ENCODE assay signal across 8 cellular contexts in genomic region chr2:202871161-202872141, GRCh38. TPM values are rescaled to one million over a fixed set of nuclear protein-coding genes. Genes with fewer than 3 reads are reported as not detected.
DNase-seq lines count a peak whose midpoint lies in the region; ATAC-seq and TF ChIP-seq lines count a peak whose summit lies in the region.

Gene ICA1L (minus strand): TSS chr2:202871766. CDS start chr2:202829009, 42,757 bp downstream.

- intact Hi-C loops in Caco-2 (cut with micrococcal nuclease; ENCODE audit: unreplicated experiment), result loop anchor here (1.0 to 5.0 kb wide), 2 partner anchors 234 to 297 kb away; no protein-coding TSS in a partner anchor

- no peaks in the 10 kb centered on the region for H3K4me1 Mint-ChIP-seq in Caco-2 (ENCODE audit: low read depth, unreplicated experiment)
- H3K4me1 Mint-ChIP-seq in stimulated activated memory B cell treated with anti-CD40 and anti-IgM and Interleukin-4, amounts not matched to agents 10 μg/mL and 1 μg/mL and 100 μg/mL, for 72 hours, result peaks cover 15% of the 10 kb centered on the region

- CTCF ChIA-PET in Caco-2 (lab: Charles Lee), result interaction anchor here (1.5 to 1.6 kb wide), 2 partner anchors 40 to 283 kb away, joined by 5 to 9 read pairs; no protein-coding TSS in a partner anchor

- POLR2A ChIA-PET in Caco-2 (lab: Charles Lee), result interaction anchor here (1.0 kb wide), 1 partner anchor 40 kb away, joined by 4 read pairs; the partner anchor contains the start of genes CARF and WDR12

- H3K4me3 ChIP-seq in Caco-2 (ENCODE audit: low read depth, low read length) (peak within 1 kb of the TSS; percentile 94), OCI-LY3 (ENCODE audit: low read length) (peak within 1 kb of the TSS; percentile 92), muscle layer of colon (ENCODE audit: low read depth in 1 of 2, low read length in 2 of 2) (peak within 1 kb of the TSS; percentile 77 to 92)

- BruUV-seq in Caco-2 (replicated peaks; lab: Mats Ljungman, UMichigan), result TSS peak; percentile 99

- peak within 1 kb of the TSS; percentile 77 for H3K27ac Mint-ChIP-seq in Caco-2 (ENCODE audit: unreplicated experiment)
- H3K27ac Mint-ChIP-seq in stimulated activated memory B cell treated with anti-CD40 and anti-IgM and Interleukin-4, amounts not matched to agents 10 μg/mL and 1 μg/mL and 100 μg/mL, for 72 hours, result peak within 1 kb of the TSS; percentile 79

- no peaks in the 10 kb centered on the region for H3K79me2 ChIP-seq in OCI-LY3 (ENCODE audit: low read length)

- H3K9me3 ChIP-seq in Caco-2, result 0 out of 2 replicates have a peak, but pooled peaks cover 4% of the 10 kb centered on the region
- H3K9me3 ChIP-seq in OCI-LY3 (ENCODE audit: insufficient read depth, low read length), result no peaks in the 10 kb centered on the region
- H3K9me3 ChIP-seq in muscle layer of colon (ENCODE audit: low read length), result no peaks in the 10 kb centered on the region

- H3K27me3 ChIP-seq in Caco-2 (replicated peaks; ENCODE audit: control insufficient read depth, insufficient read depth, low read length) (no peaks in the 10 kb centered on the region), OCI-LY3 (ENCODE audit: low read depth, low read length) (no peaks in the 10 kb centered on the region), muscle layer of colon (ENCODE audit: control insufficient read depth in 1 of 2, insufficient read depth in 2 of 2, low read length in 2 of 2) (no peaks in the 10 kb centered on the region)

- peak within 1 kb of the TSS; percentile 86 for H2AFZ ChIP-seq in OCI-LY3 (ENCODE audit: low read depth, low read length)

- H3K36me3 ChIP-seq in Caco-2 (ENCODE audit: control insufficient read depth, insufficient read depth, low read length) (no peaks in the 10 kb centered on the region), OCI-LY3 (replicated peaks; ENCODE audit: low read depth, low read length) (no peaks in the 10 kb centered on the region), muscle layer of colon (ENCODE audit: insufficient read depth, low read length) (no peaks in the 10 kb centered on the region)

- H3K27ac ChIP-seq in OCI-LY3 (ENCODE audit: low read length), result peak within 1 kb of the TSS; percentile 84
- H3K27ac ChIP-seq in muscle layer of colon (ENCODE audit: low read depth, low read length), result peak within 1 kb of the TSS; percentile 69

- TF ChIP-seq CTCF in Caco-2 (IDR thresholded peaks at IDR 0.05; ENCODE audit: insufficient read depth in 1 of 2, low read depth in 1 of 2, low read length in 1 of 2, severe bottlenecking in 1 of 2, unreplicated experiment in 1 of 2) (no peak), OCI-LY3 (IDR thresholded peaks at IDR 0.05; ENCODE audit: low read depth, low read length) (no peak)

- peak within 1 kb of the TSS; percentile 78 for H3K4me3 Mint-ChIP-seq in Caco-2 (ENCODE audit: unreplicated experiment)
- H3K4me3 Mint-ChIP-seq in stimulated activated memory B cell treated with anti-CD40 and anti-IgM and Interleukin-4, amounts not matched to agents 10 μg/mL and 1 μg/mL and 100 μg/mL, for 72 hours, result peak within 1 kb of the TSS; percentile 90

- no peaks in the 10 kb centered on the region for H4K20me1 ChIP-seq in OCI-LY3 (ENCODE audit: insufficient read depth, low read length)

- peaks cover 14% of the 10 kb centered on the region for H3K36me3 Mint-ChIP-seq in Caco-2 (ENCODE audit: insufficient read depth, unreplicated experiment)
- H3K36me3 Mint-ChIP-seq in stimulated activated memory B cell treated with anti-CD40 and anti-IgM and Interleukin-4, amounts not matched to agents 10 μg/mL and 1 μg/mL and 100 μg/mL, for 72 hours, result no peaks in the 10 kb centered on the region

- H3K9me3 Mint-ChIP-seq in Caco-2 (ENCODE audit: unreplicated experiment), result no peaks in the 10 kb centered on the region
- H3K9me3 Mint-ChIP-seq in stimulated activated memory B cell treated with anti-CD40 and anti-IgM and Interleukin-4, amounts not matched to agents 10 μg/mL and 1 μg/mL and 100 μg/mL, for 72 hours, result no peaks in the 10 kb centered on the region

- H3K9ac ChIP-seq in OCI-LY3 (ENCODE audit: low read length) (peak within 1 kb of the TSS; percentile 77), muscle layer of colon (ENCODE audit: low read length) (peak within 1 kb of the TSS; percentile 68)

- TF ChIP-seq POLR2A in erythroblast (IDR thresholded peaks at IDR 0.05; ENCODE audit: low read length), result peak; percentile 20

- no peaks in the 10 kb centered on the region for H3K27me3 Mint-ChIP-seq in Caco-2 (ENCODE audit: insufficient read depth, unreplicated experiment)
- H3K27me3 Mint-ChIP-seq in stimulated activated memory B cell treated with anti-CD40 and anti-IgM and Interleukin-4, amounts not matched to agents 10 μg/mL and 1 μg/mL and 100 μg/mL, for 72 hours, result no peaks in the 10 kb centered on the region

- DNase-seq in Caco-2 (peak; percentile 69 to 85), HPDE6-E6E7 (ENCODE audit: extremely low spot score) (peak; percentile 26), erythroblast (lab: John Stamatoyannopoulos, UW) (peak; percentile 80 to 83)
- peak; percentile 59 for DNase-seq in activated T-cell treated with anti-CD3 and anti-CD28 coated beads, Interleukin-2, amount 50 U/mL, for 1 hour

- peaks cover 5% of the 10 kb centered on the region; the same call in 1 of the 2 replicates for H3K4me1 ChIP-seq in Caco-2
- peaks cover 7% of the 10 kb centered on the region for H3K4me1 ChIP-seq in OCI-LY3 (ENCODE audit: low read length)
- H3K4me1 ChIP-seq in muscle layer of colon (ENCODE audit: insufficient read depth, low read length), result peaks cover 6% of the 10 kb centered on the region

- ATAC-seq in GM19463 (IDR thresholded peaks at IDR 0.05; ENCODE audit: unreplicated experiment), result peak; percentile 78
- ATAC-seq in stimulated activated memory B cell treated with anti-CD40 and anti-IgM and Interleukin-4, amounts not matched to agents 10 μg/mL and 1 μg/mL and 100 μg/mL, for 72 hours, result peak; percentile 87

- peak within 1 kb of the TSS; percentile 85 for H3K4me2 ChIP-seq in OCI-LY3 (ENCODE audit: low read length)

RNA-seq across cellular contexts. Expression of gene ICA1L, which starts in this region (rescaled TPM):
- 3.7 and 5.5 TPM in 2 replicates for total RNA-seq in Caco-2 (2022)

Comparison
In these comparisons a context has a peak if more than half of its experiments do, and no peak if none do; other contexts are left out.
1. Peak in every context shown above with its lines: DNase-seq, ATAC-seq, H3K4me3 ChIP-seq and H3K27ac ChIP-seq.
2. DNase-seq: peak in every context shown above with its lines; median percentile 82 in erythroblast; 77 in Caco-2; 59 in activated T-cell treated with anti-CD3 and anti-CD28 coated beads, Interleukin-2, amount 50 U/mL, for 1 hour; 26 in HPDE6-E6E7.